Comparison of ENCODE assay signal across 1 cellular context in the genomic region with DNA sequence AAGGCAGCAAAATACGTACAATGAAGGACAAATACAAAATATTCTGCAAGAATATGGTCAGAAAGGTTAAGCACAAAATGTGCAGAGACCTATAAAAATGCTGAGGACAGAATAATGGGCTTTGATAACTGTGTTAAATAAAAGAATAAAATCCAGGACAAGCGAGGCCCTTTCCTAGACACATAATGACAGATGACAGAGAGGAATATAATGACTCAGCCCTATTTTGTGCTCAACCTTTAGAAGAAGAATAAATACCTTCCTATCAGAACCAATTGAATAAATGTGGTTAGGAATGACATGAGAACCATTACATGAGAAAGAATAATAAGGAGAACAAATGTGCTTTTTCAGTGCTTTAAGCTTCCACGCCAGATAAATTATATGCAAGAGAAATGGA.
TF ChIP-seq lines count a peak whose summit lies in the region.

No MANE protein-coding gene starts in this region.

TF ChIP-seq in SK-N-SH treated with all-trans-retinoic acid at 6 μM for 48 hours, 23 proteins besides CTCF, POLR2A, EP300 and RAD21 (continued from another document):
- TF ChIP-seq, protein P1, sequence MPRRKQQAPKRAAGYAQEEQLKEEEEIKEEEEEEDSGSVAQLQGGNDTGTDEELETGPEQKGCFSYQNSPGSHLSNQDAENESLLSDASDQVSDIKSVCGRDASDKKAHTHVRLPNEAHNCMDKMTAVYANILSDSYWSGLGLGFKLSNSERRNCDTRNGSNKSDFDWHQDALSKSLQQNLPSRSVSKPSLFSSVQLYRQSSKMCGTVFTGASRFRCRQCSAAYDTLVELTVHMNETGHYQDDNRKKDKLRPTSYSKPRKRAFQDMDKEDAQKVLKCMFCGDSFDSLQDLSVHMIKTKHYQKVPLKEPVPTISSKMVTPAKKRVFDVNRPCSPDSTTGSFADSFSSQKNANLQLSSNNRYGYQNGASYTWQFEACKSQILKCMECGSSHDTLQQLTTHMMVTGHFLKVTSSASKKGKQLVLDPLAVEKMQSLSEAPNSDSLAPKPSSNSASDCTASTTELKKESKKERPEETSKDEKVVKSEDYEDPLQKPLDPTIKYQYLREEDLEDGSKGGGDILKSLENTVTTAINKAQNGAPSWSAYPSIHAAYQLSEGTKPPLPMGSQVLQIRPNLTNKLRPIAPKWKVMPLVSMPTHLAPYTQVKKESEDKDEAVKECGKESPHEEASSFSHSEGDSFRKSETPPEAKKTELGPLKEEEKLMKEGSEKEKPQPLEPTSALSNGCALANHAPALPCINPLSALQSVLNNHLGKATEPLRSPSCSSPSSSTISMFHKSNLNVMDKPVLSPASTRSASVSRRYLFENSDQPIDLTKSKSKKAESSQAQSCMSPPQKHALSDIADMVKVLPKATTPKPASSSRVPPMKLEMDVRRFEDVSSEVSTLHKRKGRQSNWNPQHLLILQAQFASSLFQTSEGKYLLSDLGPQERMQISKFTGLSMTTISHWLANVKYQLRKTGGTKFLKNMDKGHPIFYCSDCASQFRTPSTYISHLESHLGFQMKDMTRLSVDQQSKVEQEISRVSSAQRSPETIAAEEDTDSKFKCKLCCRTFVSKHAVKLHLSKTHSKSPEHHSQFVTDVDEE (CRISPR knock-in tag; IDR thresholded peaks at IDR 0.05): no peak
- TF ChIP-seq ZNF565 (CRISPR knock-in tag; conservative IDR thresholded peaks at IDR 0.05; ENCODE audit: low read depth): no peak
- no peak for TF ChIP-seq OSR1 (CRISPR knock-in tag; IDR thresholded peaks at IDR 0.05)
- no peak for TF ChIP-seq GLIS3 (CRISPR knock-in tag; IDR thresholded peaks at IDR 0.05)
- TF ChIP-seq ISL1 (CRISPR knock-in tag; IDR thresholded peaks at IDR 0.05): no peak
- TF ChIP-seq BACH2 (CRISPR knock-in tag; IDR thresholded peaks at IDR 0.05; ENCODE audit: borderline replicate concordance): no peak
- TF ChIP-seq TOX (CRISPR knock-in tag; IDR thresholded peaks at IDR 0.05; ENCODE audit: borderline replicate concordance): no peak
- TF ChIP-seq TCF4 (CRISPR knock-in tag; IDR thresholded peaks at IDR 0.05; ENCODE audit: borderline replicate concordance): no peak
- TF ChIP-seq PPARA (CRISPR knock-in tag; IDR thresholded peaks at IDR 0.05; ENCODE audit: borderline replicate concordance): no peak
- no peak for TF ChIP-seq CSDC2 (CRISPR knock-in tag; IDR thresholded peaks at IDR 0.05)
- no peak for TF ChIP-seq SNAI2 (CRISPR knock-in tag; IDR thresholded peaks at IDR 0.05)
- TF ChIP-seq ZC3H10 (CRISPR knock-in tag; IDR thresholded peaks at IDR 0.05): no peak
- no peak for TF ChIP-seq ESRRG (CRISPR knock-in tag; IDR thresholded peaks at IDR 0.05)
- no peak for TF ChIP-seq ARNTL (CRISPR knock-in tag; IDR thresholded peaks at IDR 0.05; ENCODE audit: borderline replicate concordance, low read depth)
